In genomic region chr2:43427032-43427424, GRCh38 we compare ENCODE assay signal across 9 cellular contexts.
DNase-seq lines count a peak whose midpoint lies in the region; ATAC-seq and TF ChIP-seq lines count a peak whose summit lies in the region.
"Had no signal": no experiment of that assay in that cellular context is flagged by ENCODE, and none has a peak within 500 bp of the region (broad histone marks: within the 10 kb centered on the region; RNA-seq: fewer than 3 reads in every experiment).

No MANE protein-coding gene starts in this region.

- no peaks in the 10 kb centered on the region for H3K36me3 ChIP-seq in Loucy (ENCODE audit: insufficient read depth, low read length)

- no peaks in the 10 kb centered on the region for H3K79me2 ChIP-seq in Loucy (ENCODE audit: insufficient read depth, low read length)

- H3K27me3 ChIP-seq in Loucy (ENCODE audit: insufficient read depth, low read length, poor library complexity, severe bottlenecking), result no peaks in the 10 kb centered on the region

- peak overlapping the region; percentile 24 for H2AFZ ChIP-seq in Loucy (ENCODE audit: low read length)

- peaks cover 35% of the 10 kb centered on the region for H3K4me1 ChIP-seq in Loucy (ENCODE audit: insufficient read depth, low read length, poor library complexity, severe bottlenecking)

- peak overlapping the region; percentile 62 for H3K4me2 ChIP-seq in Loucy (ENCODE audit: low read depth, low read length, poor library complexity, severe bottlenecking)

- no peaks in the 10 kb centered on the region for H3K27me3 Mint-ChIP-seq in MCF 10A (ENCODE audit: insufficient read depth, unreplicated experiment)
- H3K27me3 Mint-ChIP-seq in nephron progenitor cell (ENCODE audit: low read depth, poor library complexity), result no peaks in the 10 kb centered on the region

- peaks cover 10% of the 10 kb centered on the region; the same call in 1 of the 2 replicates for H3F3A ChIP-seq in Loucy (ENCODE audit: low read depth)

- intact Hi-C loops in MCF 10A (cut with micrococcal nuclease), result no loop called here

- no peaks in the 10 kb centered on the region for H3K9me2 ChIP-seq in Loucy (replicated peaks; ENCODE audit: low read depth, low read length)

- no peak for ATAC-seq in HG03025 (IDR thresholded peaks at IDR 0.05; ENCODE audit: low FRiP score, unreplicated experiment)

- no peaks in the 10 kb centered on the region for H3K9me3 Mint-ChIP-seq in MCF 10A (ENCODE audit: unreplicated experiment)
- peaks cover 5% of the 10 kb centered on the region for H3K9me3 Mint-ChIP-seq in nephron progenitor cell

- CTCF ChIA-PET in MCF 10A (lab: Yijun Ruan, JAX), result interaction anchor here (0.5 kb wide), 1 partner anchor 1098 kb away, joined by 3 read pairs; no protein-coding TSS in a partner anchor

- POLR2A ChIA-PET in MCF 10A (lab: Yijun Ruan, JAX), result interaction anchor here (0.5 to 2.7 kb wide), 20 partner anchors 8 to 295 kb away, joined by 3 to 22 read pairs (median 4); no protein-coding TSS in a partner anchor

- BruUV-seq in MCF 10A (replicated peaks; lab: Mats Ljungman, UMichigan), result no TSS peak

- peak overlapping the region; percentile 91 for H3K27ac Mint-ChIP-seq in MCF 10A (ENCODE audit: low read depth, unreplicated experiment)
- H3K27ac Mint-ChIP-seq in nephron progenitor cell, result peak overlapping the region; percentile 90

- H3K4me3 ChIP-seq in Loucy (ENCODE audit: low read length, poor library complexity, severe bottlenecking), result peak overlapping the region; percentile 4

- TF ChIP-seq CTCF in C4-2B (conservative IDR thresholded peaks at IDR 0.05) (no peak), Loucy (conservative IDR thresholded peaks at IDR 0.05; ENCODE audit: low read length) (no peak), MCF 10A (IDR thresholded peaks at IDR 0.05; ENCODE audit: unreplicated experiment) (no peak), nephron progenitor cell (IDR thresholded peaks at IDR 0.05) (no peak)

- peak overlapping the region; percentile 83 for H3K27ac ChIP-seq in C4-2B

- H3K4me3 Mint-ChIP-seq in MCF 10A (ENCODE audit: unreplicated experiment) (no peak overlapping the region), nephron progenitor cell (no peak overlapping the region)

- DNase-seq in MCF 10A (ENCODE audit: unreplicated experiment) (no peak), nephron progenitor cell (no peak), NCI-H2029 treated with DMSO at 0.1 percent for 48 hours (lab: John Stamatoyannopoulos, UW) (no peak), DMS79 (lab: John Stamatoyannopoulos, UW) (no peak), GM19240 (ENCODE audit: insufficient read length, low spot score) (no peak)
- DNase-seq: NCI-H1930 had no signal

- peak overlapping the region; percentile 35 for H3K9ac ChIP-seq in Loucy (ENCODE audit: low read depth, low read length, poor library complexity, severe bottlenecking)

- no peaks in the 10 kb centered on the region for H3K9me3 ChIP-seq in Loucy (ENCODE audit: insufficient read depth, low read depth, low read length)

- H4K20me1 ChIP-seq in Loucy (ENCODE audit: insufficient read depth, low read length, poor library complexity, severe bottlenecking), result no peaks in the 10 kb centered on the region

- peaks cover 28% of the 10 kb centered on the region for H3K36me3 Mint-ChIP-seq in MCF 10A (ENCODE audit: insufficient read depth, unreplicated experiment)
- peaks cover 22% of the 10 kb centered on the region for H3K36me3 Mint-ChIP-seq in nephron progenitor cell (ENCODE audit: low read depth)

- H3K4me1 Mint-ChIP-seq in MCF 10A (ENCODE audit: insufficient read depth, unreplicated experiment), result peaks cover 16% of the 10 kb centered on the region
- peaks cover 27% of the 10 kb centered on the region for H3K4me1 Mint-ChIP-seq in nephron progenitor cell
